Comparison of ENCODE assay signal across 18 cellular contexts in the genomic region with DNA sequence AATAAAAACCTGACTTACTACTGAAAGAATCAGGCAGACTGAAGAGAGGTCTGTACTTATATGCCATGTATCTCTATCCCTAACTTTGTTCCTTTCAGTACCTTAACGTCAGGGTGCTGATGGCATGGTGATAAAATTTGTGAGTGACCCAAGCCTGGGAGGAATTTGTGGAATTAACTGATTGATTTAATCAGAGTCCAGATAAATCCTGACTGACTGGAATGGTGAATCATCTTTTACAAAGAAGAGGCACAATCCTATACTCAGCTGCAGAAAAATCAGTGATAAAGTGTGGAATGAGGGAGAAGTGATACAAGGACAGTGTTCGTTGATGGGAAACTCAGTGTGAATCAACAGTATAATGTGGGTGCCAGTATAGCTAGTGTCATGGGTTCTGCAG. TPM values are rescaled to one million over a fixed set of nuclear protein-coding genes. Genes with fewer than 3 reads are reported as not detected.
DNase-seq lines count a peak whose midpoint lies in the region; ATAC-seq and TF ChIP-seq lines count a peak whose summit lies in the region.
"Had no signal": no experiment of that assay in that cellular context is flagged by ENCODE, and none has a peak within 500 bp of the region (broad histone marks: within the 10 kb centered on the region; RNA-seq: fewer than 3 reads in every experiment).

No MANE protein-coding gene starts in this region.

- intact Hi-C loops in activated CD4-positive, alpha-beta T cell treated with anti-CD3 and anti-CD28 coated beads for 36 hours (cut with DNase I, micrococcal nuclease): loop anchor here (5.0 to 10.0 kb wide), 7 partner anchors 92 to 1907 kb away; a partner anchor contains a TSS
- intact Hi-C loops in activated CD4-positive, alpha-beta T cell treated with anti-CD3 and anti-CD28 coated beads, Interleukin-2, amount 10 ng/mL, durations not matched to agents 24 days and 14 days (cut with micrococcal nuclease): loop anchor here (5.0 kb wide), 3 partner anchors 318 to 1268 kb away; a partner anchor contains a TSS
- intact Hi-C loops in CD14-positive monocyte (cut with micrococcal nuclease): loop anchor here (5.0 to 10.0 kb wide), 2 partner anchors 37 to 1145 kb away; a partner anchor contains a TSS

- H3K4me1 ChIP-seq in SJSA1 (replicated peaks) (peaks cover 34% of the 10 kb centered on the region), endodermal cell (ENCODE audit: control insufficient read depth, insufficient read depth, low read length) (no peaks in the 10 kb centered on the region)

- 75 to 100% methylated on average over 1 to 2 of the region's 2 CpGs for WGBS in endodermal cell (ENCODE audit: insufficient coverage in 1 of 2, insufficient read length in 1 of 2), 2 experiments

- no peak overlapping the region for H3K9ac ChIP-seq in endodermal cell (ENCODE audit: extremely low read depth, low read length, poor library complexity, severe bottlenecking)

- H3K9me3 Mint-ChIP-seq in activated CD4-positive, alpha-beta T cell treated with anti-CD3 and anti-CD28 coated beads for 36 hours (ENCODE audit: low read depth): no peaks in the 10 kb centered on the region
- H3K9me3 Mint-ChIP-seq in activated CD4-positive, alpha-beta T cell treated with anti-CD3 and anti-CD28 coated beads, Interleukin-2, amount 10 ng/mL, durations not matched to agents 24 days and 14 days: no peaks in the 10 kb centered on the region
- H3K9me3 Mint-ChIP-seq in endodermal cell (peaks cover 2% of the 10 kb centered on the region), CD14-positive monocyte (peaks cover 0 to 1% (median 0%) of the 10 kb centered on the region in 7 donors)
- H3K9me3 Mint-ChIP-seq: activated CD4-positive, alpha-beta T cell treated with anti-CD3 and anti-CD28 coated beads, Interleukin-2, amount 10 ng/mL, durations not matched to agents 7 days and 5 days had no signal

- no peaks in the 10 kb centered on the region for H3K27me3 ChIP-seq in SJSA1 (replicated peaks)
- no peaks in the 10 kb centered on the region for H3K27me3 ChIP-seq in endodermal cell (ENCODE audit: control insufficient read depth, insufficient read depth, low read length, poor library complexity, severe bottlenecking)
- H3K27me3 ChIP-seq: esophagus muscularis mucosa had no signal

- no peak for DNase-seq in activated CD4-positive, alpha-beta T cell treated with anti-CD3 and anti-CD28 coated beads for 36 hours
- DNase-seq in activated CD4-positive, alpha-beta T cell treated with anti-CD3 and anti-CD28 coated beads, Interleukin-2, amount 10 ng/mL, durations not matched to agents 24 days and 14 days: no peak
- DNase-seq in SJSA1 (ENCODE audit: low read depth in 1 of 2, low spot score in 2 of 2): no peak
- DNase-seq in endodermal cell: no peak
- peak; percentile 50 for DNase-seq in renal cortical epithelial cell (ENCODE audit: low read depth)
- no peak for DNase-seq in central memory CD4-positive, alpha-beta T cell
- no peak for DNase-seq in CD14-positive monocyte (ENCODE audit: low spot score)
- DNase-seq: 8988T; activated CD4-positive, alpha-beta T cell treated with anti-CD3 and anti-CD28 coated beads, Interleukin-2, amount 10 ng/mL, durations not matched to agents 7 days and 5 days; activated effector memory CD4-positive, alpha-beta T cell treated with Interleukin-2 at 50 U/mL for 16 hours; NCI-H226; nucleus accumbens; small intestine; substantia nigra; T-helper 17 cell had no signal

- peaks cover 55% of the 10 kb centered on the region for H3K4me1 Mint-ChIP-seq in activated CD4-positive, alpha-beta T cell treated with anti-CD3 and anti-CD28 coated beads for 36 hours
- peaks cover 50% of the 10 kb centered on the region for H3K4me1 Mint-ChIP-seq in activated CD4-positive, alpha-beta T cell treated with anti-CD3 and anti-CD28 coated beads, Interleukin-2, amount 10 ng/mL, durations not matched to agents 24 days and 14 days
- H3K4me1 Mint-ChIP-seq in endodermal cell (peaks cover 32% of the 10 kb centered on the region), CD14-positive monocyte (peaks cover 35% of the 10 kb centered on the region)

- H3K27ac ChIP-seq in SJSA1 (peak overlapping the region; percentile 10; the same call in 1 of the 2 replicates), endodermal cell (ENCODE audit: low read depth, low read length) (no peak overlapping the region)

- peaks cover 30% of the 10 kb centered on the region for H3K36me3 Mint-ChIP-seq in activated CD4-positive, alpha-beta T cell treated with anti-CD3 and anti-CD28 coated beads for 36 hours (ENCODE audit: low read depth)
- H3K36me3 Mint-ChIP-seq in activated CD4-positive, alpha-beta T cell treated with anti-CD3 and anti-CD28 coated beads, Interleukin-2, amount 10 ng/mL, durations not matched to agents 24 days and 14 days (ENCODE audit: low read depth): peaks cover 37% of the 10 kb centered on the region
- H3K36me3 Mint-ChIP-seq in endodermal cell (ENCODE audit: low read depth): peaks cover 27% of the 10 kb centered on the region
- H3K36me3 Mint-ChIP-seq in CD14-positive monocyte: peaks cover 17 to 37% of the 10 kb centered on the region in 2 donors

- no peak overlapping the region for H3K4me3 Mint-ChIP-seq in activated CD4-positive, alpha-beta T cell treated with anti-CD3 and anti-CD28 coated beads for 36 hours
- H3K4me3 Mint-ChIP-seq in activated CD4-positive, alpha-beta T cell treated with anti-CD3 and anti-CD28 coated beads, Interleukin-2, amount 10 ng/mL, durations not matched to agents 24 days and 14 days: no peak overlapping the region
- H3K4me3 Mint-ChIP-seq in endodermal cell: no peak overlapping the region
- no peak overlapping the region for H3K4me3 Mint-ChIP-seq in CD14-positive monocyte
- H3K4me3 Mint-ChIP-seq: activated CD4-positive, alpha-beta T cell treated with anti-CD3 and anti-CD28 coated beads, Interleukin-2, amount 10 ng/mL, durations not matched to agents 7 days and 5 days; T-helper 17 cell had no signal

- CTCF ChIA-PET in activated CD4-positive, alpha-beta T cell treated with anti-CD3 and anti-CD28 coated beads for 36 hours (lab: Charles Lee): interaction anchor here (1.4 kb wide), 1 partner anchor 13 kb away, joined by 5 read pairs; no protein-coding TSS in a partner anchor

- H3K4me3 ChIP-seq in SJSA1 (no peak overlapping the region), endodermal cell (ENCODE audit: low read length) (no peak overlapping the region)
- H3K4me3 ChIP-seq: esophagus muscularis mucosa, lung had no signal

- H3K27me3 Mint-ChIP-seq in activated CD4-positive, alpha-beta T cell treated with anti-CD3 and anti-CD28 coated beads for 36 hours: no peaks in the 10 kb centered on the region
- H3K27me3 Mint-ChIP-seq in activated CD4-positive, alpha-beta T cell treated with anti-CD3 and anti-CD28 coated beads, Interleukin-2, amount 10 ng/mL, durations not matched to agents 24 days and 14 days: peaks cover 2% of the 10 kb centered on the region
- no peaks in the 10 kb centered on the region for H3K27me3 Mint-ChIP-seq in endodermal cell (ENCODE audit: insufficient read depth)
- no peaks in the 10 kb centered on the region for H3K27me3 Mint-ChIP-seq in CD14-positive monocyte (ENCODE audit: low read depth in 3 of 3)
- H3K27me3 Mint-ChIP-seq: activated CD4-positive, alpha-beta T cell treated with anti-CD3 and anti-CD28 coated beads, Interleukin-2, amount 10 ng/mL, durations not matched to agents 7 days and 5 days; T-helper 17 cell had no signal

- ATAC-seq in activated CD4-positive, alpha-beta T cell treated with anti-CD3 and anti-CD28 coated beads for 36 hours: no peak
- no peak for ATAC-seq in HG03460 (IDR thresholded peaks at IDR 0.05; ENCODE audit: unreplicated experiment)
- ATAC-seq: T-helper 17 cell had no signal

- TF ChIP-seq CTCF in endodermal cell (conservative IDR thresholded peaks at IDR 0.05) (no peak), CD14-positive monocyte (IDR thresholded peaks at IDR 0.05) (no peak)

- peak overlapping the region; percentile 66 for H3K27ac Mint-ChIP-seq in activated CD4-positive, alpha-beta T cell treated with anti-CD3 and anti-CD28 coated beads for 36 hours
- H3K27ac Mint-ChIP-seq in activated CD4-positive, alpha-beta T cell treated with anti-CD3 and anti-CD28 coated beads, Interleukin-2, amount 10 ng/mL, durations not matched to agents 24 days and 14 days: no peak overlapping the region
- H3K27ac Mint-ChIP-seq in endodermal cell (peak overlapping the region; percentile 1), CD14-positive monocyte (peak overlapping the region in 1 of 7 donors; percentile 7)
- H3K27ac Mint-ChIP-seq: activated CD4-positive, alpha-beta T cell treated with anti-CD3 and anti-CD28 coated beads, Interleukin-2, amount 10 ng/mL, durations not matched to agents 7 days and 5 days; T-helper 17 cell had no signal

- no peaks in the 10 kb centered on the region for H3K9me3 ChIP-seq in SJSA1 (replicated peaks)
- H3K9me3 ChIP-seq in endodermal cell (ENCODE audit: control insufficient read depth, low read length): no peaks in the 10 kb centered on the region
- H3K9me3 ChIP-seq: esophagus muscularis mucosa had no signal

- POLR2A ChIA-PET in activated CD4-positive, alpha-beta T cell treated with anti-CD3 and anti-CD28 coated beads for 36 hours (lab: Charles Lee): interaction anchor here (1.2 to 1.3 kb wide), 2 partner anchors 16 to 318 kb away, joined by 3 read pairs; no protein-coding TSS in a partner anchor

- H3K36me3 ChIP-seq in SJSA1: peaks cover 36% of the 10 kb centered on the region
- peaks cover 40% of the 10 kb centered on the region for H3K36me3 ChIP-seq in endodermal cell (ENCODE audit: control insufficient read depth, insufficient read depth, low read length)

RNA-seq across cellular contexts. Expression of a gene that starts 3.7 kb away (rescaled TPM):
- 10 to 100 TPM; 35.4 to 37.2 TPM for total RNA-seq in activated CD4-positive, alpha-beta T cell treated with anti-CD3 and anti-CD28 coated beads for 36 hours
- total RNA-seq in activated CD4-positive, alpha-beta T cell treated with anti-CD3 and anti-CD28 coated beads, Interleukin-2, amount 10 ng/mL, durations not matched to agents 24 days and 14 days: 74.5 and 76.4 TPM in 2 replicates
- total RNA-seq in SJSA1 (2014; rRNA removed; shearing (Covaris generic)): 67.9 and 72.6 TPM in 2 replicates
- 10 to 100 TPM; 53.4 to 58.1 TPM for total RNA-seq in endodermal cell
- polyA plus RNA-seq in endodermal cell (2013, experiment 1 of 2): 58.7 TPM
- 58.3 TPM for polyA plus RNA-seq in endodermal cell (2013, experiment 2 of 2)
- total RNA-seq in renal cortical epithelial cell: 35.9 and 39.4 TPM in 2 replicates
- polyA plus RNA-seq in CD14-positive monocyte: 10 to 100 TPM; 20.1 to 22.4 TPM

RNA-seq across cellular contexts. Expression of a gene that starts 39.2 kb away (rescaled TPM):
- 100 to 1,000 TPM; 384 to 394 TPM for total RNA-seq in activated CD4-positive, alpha-beta T cell treated with anti-CD3 and anti-CD28 coated beads for 36 hours
- 449 and 457 TPM in 2 replicates for total RNA-seq in activated CD4-positive, alpha-beta T cell treated with anti-CD3 and anti-CD28 coated beads, Interleukin-2, amount 10 ng/mL, durations not matched to agents 24 days and 14 days
- total RNA-seq in SJSA1 (2014; rRNA removed; shearing (Covaris generic)): 682 and 975 TPM in 2 replicates
- total RNA-seq in endodermal cell: 1,000 to 10,000 TPM; 1,047 to 1,509 TPM
- 642 TPM for polyA plus RNA-seq in endodermal cell (2013, experiment 1 of 2)
- polyA plus RNA-seq in endodermal cell (2013, experiment 2 of 2): 723 TPM
- total RNA-seq in renal cortical epithelial cell: 863 and 1,198 TPM in 2 replicates
- 100 to 1,000 TPM in 1 of 2 donors, 10 to 100 TPM in 1; 97.9 to 177 TPM for polyA plus RNA-seq in CD14-positive monocyte
